ENCODE assay signal across 8 cellular contexts in the genomic region with DNA sequence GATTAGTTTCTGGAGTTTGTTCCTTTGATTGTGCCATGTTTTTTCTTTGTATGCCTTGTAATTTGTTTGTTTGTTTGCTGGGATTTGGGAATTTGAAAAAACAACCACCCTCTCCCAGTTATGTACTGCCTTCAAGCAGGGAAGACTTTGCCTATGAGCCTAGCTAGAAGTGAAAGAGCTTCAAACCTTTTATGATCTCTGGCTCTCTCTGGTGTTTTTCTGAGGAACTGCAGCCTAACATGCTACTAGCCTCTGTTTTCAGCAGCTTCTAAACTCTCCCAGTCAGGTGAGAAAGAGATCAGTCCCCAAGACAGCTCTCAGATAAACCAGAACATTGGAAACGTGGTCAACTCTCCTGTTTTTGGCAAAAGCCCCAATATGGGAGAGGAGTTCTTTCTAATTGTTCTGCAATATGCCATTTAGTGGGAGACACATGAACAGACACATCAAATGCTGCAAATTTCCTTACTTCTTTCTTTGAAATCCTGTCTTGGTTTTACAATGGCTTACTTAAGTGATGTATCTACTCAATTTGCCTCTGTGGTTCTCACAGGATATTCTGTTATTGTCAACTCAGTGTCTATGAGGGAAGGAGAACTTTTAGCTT. TPM values are rescaled to one million over a fixed set of nuclear protein-coding genes. Genes with fewer than 3 reads are reported as not detected.
DNase-seq lines count a peak whose midpoint lies in the region; ATAC-seq and TF ChIP-seq lines count a peak whose summit lies in the region.

No MANE protein-coding gene starts in this region.

- no peak overlapping the region for H3K4me2 ChIP-seq in mammary epithelial cell (ENCODE audit: insufficient read depth, low read depth, low read length)

- no peaks in the 10 kb centered on the region for H3K36me3 ChIP-seq in mammary epithelial cell (ENCODE audit: insufficient read depth, low read length)

- no peaks in the 10 kb centered on the region for H3K9me3 ChIP-seq in mammary epithelial cell (replicated peaks; ENCODE audit: insufficient read depth, low read length)

- CTCF ChIA-PET in mammary epithelial cell (lab: Charles Lee; ENCODE audit: low non-redundant PET): interaction anchor here (0.6 to 1.2 kb wide), 11 partner anchors 25 to 1438 kb away, joined by 3 to 10 read pairs (median 3); a partner anchor contains a TSS

- no TSS peak for BruUV-seq in mammary epithelial cell (replicated peaks; lab: Mats Ljungman, UMichigan)

- H3K4me3 ChIP-seq in mammary epithelial cell (replicated peaks in 1 of 3; ENCODE audit: insufficient read depth in 1 of 3, low read depth in 2 of 3, low read length in 3 of 3): no peak overlapping the region

- in situ Hi-C loops in mammary epithelial cell (cut with MboI; ENCODE audit: low sequenced_read_pairs in 2 of 2): loop anchor here in 1 of 2 donors (10.0 kb wide), 1 partner anchor 146 kb away; no protein-coding TSS in a partner anchor

- no peak overlapping the region for H2AFZ ChIP-seq in mammary epithelial cell (ENCODE audit: low read depth, low read length)

- no peaks in the 10 kb centered on the region for H3K4me1 ChIP-seq in mammary epithelial cell (ENCODE audit: insufficient read depth, low read length)

- no peak overlapping the region for H3K9ac ChIP-seq in mammary epithelial cell (ENCODE audit: insufficient read depth, low read length)

- dilution Hi-C loops in mammary epithelial cell (cut with HindIII; ENCODE audit: low sequenced_read_pairs): no loop called here

- peak; percentile 99 for ATAC-seq in GM18517 (IDR thresholded peaks at IDR 0.05; ENCODE audit: unreplicated experiment)
- ATAC-seq in HG02973 (IDR thresholded peaks at IDR 0.05; ENCODE audit: unreplicated experiment): peak; percentile 94

- peaks cover 5% of the 10 kb centered on the region for H3K27me3 ChIP-seq in mammary epithelial cell (ENCODE audit: insufficient read depth, low read length)

- WGBS in mammary epithelial cell (ENCODE audit: low coverage, missing lambda C conversion rate): 0% methylated on average over 1 of the region's 1 CpG

- H4K20me1 ChIP-seq in mammary epithelial cell (ENCODE audit: insufficient read depth, low read length): no peaks in the 10 kb centered on the region

- no peak overlapping the region for H3K27ac ChIP-seq in mammary epithelial cell (ENCODE audit: insufficient read depth, low read depth, low read length)

- TF ChIP-seq CTCF in mammary epithelial cell (conservative IDR thresholded peaks at IDR 0.05 in 1 of 2, IDR thresholded peaks at IDR 0.05 in 1 of 2; ENCODE audit: extremely low read depth in 1 of 2, insufficient read depth in 1 of 2, low read depth in 1 of 2, low read length in 2 of 2): peak; percentile 97 to 99

- DNase-seq in AG20443 (ENCODE audit: low spot score) (peak; percentile 69), NCI-H187 (lab: John Stamatoyannopoulos, UW) (peak; percentile 24 to 42), T-helper 1 cell (peak in 4 of 5 donors; percentile 11 to 56 (median 46)), mammary epithelial cell (peak; percentile 62), kidney glomerular epithelial cell (lab: John Stamatoyannopoulos, UW) (peak; percentile 92)
- DNase-seq in stimulated activated CD4-positive, alpha-beta T cell treated with anti-CD3 and anti-CD28 coated beads, TNF-alpha, amount 100 ng/mL, for 48 hours (ENCODE audit: low read depth in 3 of 3): peak in 2 of 3 donors; percentile 21 to 33

- intact Hi-C loops in mammary epithelial cell (cut with micrococcal nuclease): loop anchor here (1.0 to 5.0 kb wide), 3 partner anchors 38 to 196 kb away; a partner anchor contains a TSS

- no peaks in the 10 kb centered on the region for H3K79me2 ChIP-seq in mammary epithelial cell (ENCODE audit: insufficient read depth, low read length)

RNA-seq across cellular contexts. Expression of a gene that starts 58.9 kb away (rescaled TPM):
- 100 to 1,000 TPM in 1 of 2 donors, 10 to 100 TPM in 1; 97.6 to 153 TPM for total RNA-seq in mammary epithelial cell
- 47.4 TPM for polyA plus RNA-seq in mammary epithelial cell
- 34.4 TPM for polyA minus RNA-seq in mammary epithelial cell

Comparison
In these comparisons a context has a peak if more than half of its experiments do, and no peak if none do; other contexts are left out.
1. DNase-seq: peak in every context shown above with its lines; median percentile 92 in kidney glomerular epithelial cell; 69 in AG20443; 62 in mammary epithelial cell; 46 in T-helper 1 cell; 33 in NCI-H187; 27 in stimulated activated CD4-positive, alpha-beta T cell treated with anti-CD3 and anti-CD28 coated beads, TNF-alpha, amount 100 ng/mL, for 48 hours.